Comparison of ENCODE assay signal across 26 cellular contexts in genomic region chr1:242556276-242556675, GRCh38. TPM values are rescaled to one million over a fixed set of nuclear protein-coding genes. Genes with fewer than 3 reads are reported as not detected.
DNase-seq lines count a peak whose midpoint lies in the region; ATAC-seq and TF ChIP-seq lines count a peak whose summit lies in the region.
"Had no signal": no experiment of that assay in that cellular context is flagged by ENCODE, and none has a peak within 500 bp of the region (broad histone marks: within the 10 kb centered on the region; RNA-seq: fewer than 3 reads in every experiment).

No MANE protein-coding gene starts in this region.

- H3K4me1 ChIP-seq in foreskin keratinocyte, result no peaks in the 10 kb centered on the region
- H3K4me1 ChIP-seq: Caco-2, HAP-1 had no signal

- H3K27ac ChIP-seq in RWPE1, result no peak overlapping the region
- no peak overlapping the region for H3K27ac ChIP-seq in foreskin keratinocyte
- H3K27ac ChIP-seq: C4-2B, SK-N-MC had no signal

- POLR2A ChIA-PET in RWPE1 (lab: Yijun Ruan, JAX; ENCODE audit: low non-redundant PET), result no interaction called here

- TF ChIP-seq CTCF in RWPE1 (conservative IDR thresholded peaks at IDR 0.05; ENCODE audit: low read depth) (no peak), foreskin keratinocyte (conservative IDR thresholded peaks at IDR 0.05) (no peak)

- peak; percentile 83 for ATAC-seq in foreskin keratinocyte
- no peak for ATAC-seq in HG03108 (IDR thresholded peaks at IDR 0.05; ENCODE audit: unreplicated experiment)
- ATAC-seq: CD8-positive, alpha-beta T cell; K562 had no signal

- DNase-seq in HT1080 (ENCODE audit: low read depth) (peak; percentile 74), RWPE1 (ENCODE audit: low spot score) (peak; percentile 8), foreskin keratinocyte (peak in 1 of 2 donors; percentile 40), NCI-H2107 (lab: John Stamatoyannopoulos, UW) (no peak), UCSD-AML1 (lab: John Stamatoyannopoulos, UW; ENCODE audit: unreplicated experiment) (no peak)
- DNase-seq in stimulated activated CD4-positive, alpha-beta T cell treated with anti-CD3 and anti-CD28 coated beads, Interleukin-12 subunit alpha, Interleukin-12 subunit beta, amount 100 ng/mL, for 4 hours, result no peak
- DNase-seq: Caco-2; CD8-positive, alpha-beta T cell; DMS 273 treated with DMSO at 0.1 percent for 48 hours; DMS79; GF-D8; GOT3; HFFc6; Kasumi-1; MV-4-11; NCI-H1105; NCI-H2029; NCI-H526 treated with DMSO at 0.1 percent for 48 hours; SIG-M5 had no signal

- peaks cover 2% of the 10 kb centered on the region for H3K27me3 ChIP-seq in foreskin keratinocyte

- CTCF ChIA-PET in RWPE1 (lab: Yijun Ruan, JAX), result no interaction called here

RNA-seq across cellular contexts. Expression of gene PLD5, which starts 31.8 kb away (rescaled TPM):
- 0.33 and 1.2 TPM in 2 replicates for total RNA-seq in HT1080 (2014; rRNA removed; shearing (Covaris generic))
- polyA plus RNA-seq in HT1080 (2015; cell fraction: cytosol; rRNA removed), result 0.09 and 0.21 TPM in 2 replicates
- 0.11 TPM in 1 of 2 replicates, not detected in the other for polyA plus RNA-seq in HT1080 (2015; cell fraction: nucleus; rRNA removed)
- 7.3 and 8.0 TPM in 2 replicates for total RNA-seq in foreskin keratinocyte
- polyA plus RNA-seq in foreskin keratinocyte, result 4.2 and 5.0 TPM in 2 replicates
- total RNA-seq: CD8-positive, alpha-beta T cell; HFFc6; K562; M059J; NCI-H460 had no signal
- polyA plus RNA-seq: K562 had no signal

Comparison
In these comparisons a context has a peak if more than half of its experiments do, and no peak if none do; other contexts are left out.
1. DNase-seq: peak in HT1080 (single experiment) and RWPE1 (single experiment); none in NCI-H2107 (single experiment), UCSD-AML1 (single experiment) and stimulated activated CD4-positive, alpha-beta T cell treated with anti-CD3 and anti-CD28 coated beads, Interleukin-12 subunit alpha, Interleukin-12 subunit beta, amount 100 ng/mL, for 4 hours (single experiment).